Comparison of ENCODE assay signal across 8 cellular contexts in genomic region chr18:3281456-3282400, GRCh38. TPM values are rescaled to one million over a fixed set of nuclear protein-coding genes. Genes with fewer than 3 reads are reported as not detected.
DNase-seq lines count a peak whose midpoint lies in the region; ATAC-seq, FAIRE-seq and TF ChIP-seq lines count a peak whose summit lies in the region.

No MANE protein-coding gene starts in this region.

- peak; percentile 72 for TF ChIP-seq CTCF in C4-2B (conservative IDR thresholded peaks at IDR 0.05)
- TF ChIP-seq CTCF in neural crest cell (conservative IDR thresholded peaks at IDR 0.05) = peak; percentile 94

- H3K4me1 Mint-ChIP-seq in neural crest cell = peaks cover 29% of the 10 kb centered on the region

- no peaks in the 10 kb centered on the region for H3K27me3 Mint-ChIP-seq in neural crest cell (ENCODE audit: low read depth)

- H3K4me3 Mint-ChIP-seq in neural crest cell = peak overlapping the region; percentile 23

- no peak overlapping the region for H3K27ac ChIP-seq in C4-2B

- H3K27ac Mint-ChIP-seq in neural crest cell (ENCODE audit: unreplicated experiment) = peak overlapping the region; percentile 8

- DNase-seq in GM19239 (ENCODE audit: insufficient read length, low spot score) (peak; percentile 25), NCI-H1417 treated with DMSO at 0.1 percent for 48 hours (lab: John Stamatoyannopoulos, UW) (peak; percentile 53), SW 1271 (lab: John Stamatoyannopoulos, UW) (peak; percentile 16 to 69), fibroblast of peridontal ligament (ENCODE audit: extremely low read depth) (peak; percentile 95), neural crest cell (ENCODE audit: low read depth, low spot score) (no peak)

- peak; percentile 64 for FAIRE-seq in GM19239 (lab: Jason Lieb, UNC)

- ATAC-seq in HG03159 (IDR thresholded peaks at IDR 0.05; ENCODE audit: unreplicated experiment) (no peak), HG02571 (IDR thresholded peaks at IDR 0.05; ENCODE audit: unreplicated experiment) (no peak)

- peaks cover 12% of the 10 kb centered on the region for H3K36me3 Mint-ChIP-seq in neural crest cell (ENCODE audit: low read depth)

- H3K9me3 Mint-ChIP-seq in neural crest cell = peaks cover 7% of the 10 kb centered on the region

RNA-seq across cellular contexts. Expression of gene MYL12B, which starts 19.8 kb away (rescaled TPM):
- total RNA-seq in neural crest cell = 89.6 and 95.1 TPM in 2 replicates

RNA-seq across cellular contexts. Expression of gene MYL12A, which starts 34.1 kb away (rescaled TPM):
- total RNA-seq in neural crest cell = 165 TPM in 2 replicates
